17 cellular contexts compared by ENCODE assay signal in the genomic region with DNA sequence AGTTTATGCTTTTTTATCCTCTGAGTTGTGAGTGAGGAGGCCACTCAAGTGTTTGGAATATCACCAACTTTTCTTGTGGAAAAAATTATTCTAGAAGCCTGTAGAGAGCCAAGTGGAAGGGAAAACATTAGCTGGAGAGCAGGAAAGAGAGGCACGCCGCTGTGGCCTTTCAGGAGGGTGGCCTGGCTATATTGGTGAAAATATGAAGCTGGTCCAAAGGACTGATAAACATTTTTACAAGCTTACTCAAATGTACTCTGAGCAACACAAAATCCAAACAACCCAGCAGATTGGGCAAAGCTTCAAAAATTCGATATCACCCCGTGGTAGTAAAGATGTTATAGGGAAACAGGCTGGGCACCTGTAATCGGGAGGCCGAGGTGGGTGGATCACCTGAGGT. TPM values are rescaled to one million over a fixed set of nuclear protein-coding genes. Genes with fewer than 3 reads are reported as not detected.
DNase-seq lines count a peak whose midpoint lies in the region; ATAC-seq and TF ChIP-seq lines count a peak whose summit lies in the region.
"Had no signal": no experiment of that assay in that cellular context is flagged by ENCODE, and none has a peak within 500 bp of the region (broad histone marks: within the 10 kb centered on the region; RNA-seq: fewer than 3 reads in every experiment).

No MANE protein-coding gene starts in this region.

- intact Hi-C loops in lower lobe of right lung (cut with DNase I), result no loop called here
- intact Hi-C loops in upper lobe of right lung (cut with DNase I), result no loop called here

- in situ Hi-C loops in astrocyte of the spinal cord (cut with HindIII; ENCODE audit: low sequenced_read_pairs), result no loop called here

- H3K27me3 ChIP-seq in lower lobe of right lung (ENCODE audit: low read depth), result no peaks in the 10 kb centered on the region
- no peaks in the 10 kb centered on the region for H3K27me3 ChIP-seq in upper lobe of right lung
- H3K27me3 ChIP-seq: heart left ventricle, right lobe of liver had no signal

- H3K4me1 ChIP-seq in lower lobe of right lung (peaks cover 21% of the 10 kb centered on the region), upper lobe of right lung (no peaks in the 10 kb centered on the region)

- ATAC-seq in lower lobe of right lung (peak in 1 of 2 donors; percentile 44), upper lobe of right lung (no peak), GM19463 (IDR thresholded peaks at IDR 0.05; ENCODE audit: unreplicated experiment) (no peak)
- ATAC-seq: heart left ventricle; left cardiac atrium; natural killer cell; right lobe of liver; stimulated activated naive CD8-positive, alpha-beta T cell treated with anti-CD3 and anti-CD28 coated beads, Interleukin-15, Interleukin-2, amounts not matched to agents 100 U/mL and 50 U/mL, for 24 hours had no signal

- H3K4me3 ChIP-seq in astrocyte of the spinal cord (ENCODE audit: low read depth, low read length) (no peak overlapping the region), lower lobe of right lung (no peak overlapping the region), upper lobe of right lung (no peak overlapping the region)
- H3K4me3 ChIP-seq: heart left ventricle, right lobe of liver had no signal

- TF ChIP-seq CTCF in astrocyte of the spinal cord (IDR thresholded peaks at IDR 0.05; ENCODE audit: low read depth, low read length), result no peak
- no peak for TF ChIP-seq CTCF in lower lobe of right lung (IDR thresholded peaks at IDR 0.05)
- no peak for TF ChIP-seq CTCF in upper lobe of right lung (IDR thresholded peaks at IDR 0.05)

- H3K36me3 ChIP-seq in lower lobe of right lung (peaks cover 17% of the 10 kb centered on the region), upper lobe of right lung (peaks cover 21% of the 10 kb centered on the region)

- peak; percentile 38 for DNase-seq in GM04504 (ENCODE audit: low read depth)
- DNase-seq in astrocyte of the spinal cord (ENCODE audit: low read depth, low spot score), result peak; percentile 49
- DNase-seq in lower lobe of right lung, result no peak
- DNase-seq in upper lobe of right lung, result no peak
- DNase-seq in NCI-H82 treated with DMSO at 0.1 percent for 48 hours (lab: John Stamatoyannopoulos, UW; ENCODE audit: unreplicated experiment), result no peak
- no peak for DNase-seq in COR-L47 (lab: John Stamatoyannopoulos, UW)
- DNase-seq: activated CD4-positive, CD25-positive, alpha-beta regulatory T cell; activated naive CD8-positive, alpha-beta T cell treated with anti-CD3 and anti-CD28 coated beads, Interleukin-2, amount 10 ng/mL, durations not matched to agents 7 days and 5 days; heart left ventricle; left cardiac atrium; natural killer cell; NCI-H1092 treated with DMSO at 0.1 percent for 48 hours; OCI-M1; right lobe of liver; stimulated activated naive CD8-positive, alpha-beta T cell treated with anti-CD3 and anti-CD28 coated beads, Interleukin-15, Interleukin-2, amounts not matched to agents 100 U/mL and 50 U/mL, for 24 hours; SW 1271 had no signal

- H3K27ac ChIP-seq in lower lobe of right lung (peak overlapping the region; percentile 24), upper lobe of right lung (peak overlapping the region; percentile 30)
- H3K27ac ChIP-seq: right lobe of liver had no signal

- no peaks in the 10 kb centered on the region for H3K9me3 ChIP-seq in lower lobe of right lung
- H3K9me3 ChIP-seq in upper lobe of right lung, result no peaks in the 10 kb centered on the region
- H3K9me3 ChIP-seq: heart left ventricle, right lobe of liver had no signal

RNA-seq across cellular contexts. Expression of a gene that starts 2.4 kb away (rescaled TPM):
- total RNA-seq in lower lobe of right lung (158 TPM), upper lobe of right lung (175 TPM)

RNA-seq across cellular contexts. Expression of a gene that starts 10.6 kb away (rescaled TPM):
- total RNA-seq in lower lobe of right lung (15.6 TPM), upper lobe of right lung (13.5 TPM)

RNA-seq across cellular contexts. Expression of a gene that starts 15.9 kb away (rescaled TPM):
- 30.8 TPM for total RNA-seq in lower lobe of right lung
- 35.2 TPM for total RNA-seq in upper lobe of right lung

RNA-seq across cellular contexts. Expression of a gene that starts 19.6 kb away (rescaled TPM):
- total RNA-seq in lower lobe of right lung, result 0.44 TPM
- total RNA-seq in upper lobe of right lung, result 0.23 TPM

RNA-seq across cellular contexts. Expression of a gene that starts 35.9 kb away (rescaled TPM):
- 43.4 TPM for total RNA-seq in lower lobe of right lung
- 52.0 TPM for total RNA-seq in upper lobe of right lung

Comparison
In these comparisons a context has a peak if more than half of its experiments do, and no peak if none do; other contexts are left out.
1. DNase-seq: peak in GM04504 (single experiment) and astrocyte of the spinal cord (single experiment); none in lower lobe of right lung (single experiment), upper lobe of right lung (single experiment), NCI-H82 treated with DMSO at 0.1 percent for 48 hours (single experiment) and COR-L47 (single experiment).